ENCODE assay signal across 1 cellular context in the genomic region with DNA sequence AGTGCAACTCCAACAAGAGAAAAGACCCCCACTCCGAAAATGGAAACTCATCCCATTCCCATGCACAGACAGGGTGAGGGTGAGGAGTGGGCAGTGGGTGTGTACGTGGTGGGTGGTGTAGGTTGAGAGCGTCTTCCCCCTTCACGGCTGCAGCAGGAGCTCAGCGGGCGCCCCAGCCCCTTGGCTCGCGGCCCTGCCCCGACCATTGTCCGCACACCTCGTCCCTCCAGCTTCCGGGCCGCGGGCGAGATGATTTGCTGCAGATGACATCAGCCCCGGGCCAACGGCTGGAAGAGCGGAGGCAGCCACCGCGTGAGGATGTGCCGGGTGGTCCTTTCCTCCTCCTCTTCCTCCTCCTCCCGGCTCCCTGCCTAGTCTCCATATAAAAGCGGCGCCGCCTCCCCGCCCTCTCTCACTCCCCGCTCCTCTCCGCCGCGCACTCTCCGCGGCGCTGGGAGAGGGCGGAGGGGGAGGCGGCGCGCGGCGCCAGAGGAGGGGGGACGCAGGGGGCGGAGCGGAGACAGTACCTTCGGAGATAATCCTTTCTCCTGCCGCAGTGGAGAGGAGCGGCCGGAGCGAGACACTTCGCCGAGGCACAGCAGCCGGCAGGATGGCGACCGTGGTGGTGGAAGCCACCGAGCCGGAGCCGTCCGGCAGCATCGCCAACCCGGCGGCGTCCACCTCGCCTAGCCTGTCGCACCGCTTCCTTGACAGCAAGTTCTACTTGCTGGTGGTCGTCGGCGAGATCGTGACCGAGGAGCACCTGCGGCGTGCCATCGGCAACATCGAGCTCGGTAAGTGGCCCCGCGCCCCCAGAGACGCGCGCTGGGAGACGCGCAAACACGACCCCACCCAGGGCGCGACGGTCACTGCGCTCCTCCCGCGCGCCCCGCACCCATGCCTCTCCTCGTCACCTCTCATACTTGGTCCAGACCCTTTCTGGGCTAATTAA.
TF ChIP-seq lines count a peak whose summit lies in the region.

MAP1B (plus strand) TSS at position 554 of the 952 bp plus-strand sequence; CDS start at position 611, 57 bp downstream.

TF ChIP-seq in HepG2, 621 proteins besides CTCF, POLR2A, EP300 and RAD21 (continued from another document and continues in another):
- TF ChIP-seq ZNF512 (CRISPR knock-in tag; IDR thresholded peaks at IDR 0.05) (no peak), ZBTB8A (CRISPR knock-in tag; IDR thresholded peaks at IDR 0.05; ENCODE audit: borderline replicate concordance, low read depth) (no peak), MTA1 (CRISPR knock-in tag; IDR thresholded peaks at IDR 0.05; ENCODE audit: borderline replicate concordance) (no peak), YEATS4 (CRISPR knock-in tag; IDR thresholded peaks at IDR 0.05; ENCODE audit: borderline replicate concordance) (peak; percentile 16; the same call in 1 of the 2 replicates), NAIF1 (CRISPR knock-in tag; IDR thresholded peaks at IDR 0.05; ENCODE audit: borderline replicate concordance) (no peak), ZNF460 (CRISPR knock-in tag; IDR thresholded peaks at IDR 0.05; ENCODE audit: borderline replicate concordance) (no peak), TBP (CRISPR knock-in tag; IDR thresholded peaks at IDR 0.05) (no peak), NBN (conservative IDR thresholded peaks at IDR 0.05) (no peak), PTBP1 (IDR thresholded peaks at IDR 0.05; ENCODE audit: low read depth, low read length, poor library complexity, severe bottlenecking) (no peak), JUNB (CRISPR knock-in tag; IDR thresholded peaks at IDR 0.05; ENCODE audit: borderline replicate concordance) (no peak), AGO1 (IDR thresholded peaks at IDR 0.05; ENCODE audit: low read depth, low read length, poor library complexity, severe bottlenecking) (peak; percentile 50), SOX5 (CRISPR knock-in tag; IDR thresholded peaks at IDR 0.05; ENCODE audit: borderline replicate concordance) (no peak), NR3C1 (CRISPR knock-in tag; IDR thresholded peaks at IDR 0.05) (no peak), SAP130 (CRISPR knock-in tag; IDR thresholded peaks at IDR 0.05; ENCODE audit: low read depth) (peak; percentile 36), ETS1 (CRISPR knock-in tag; IDR thresholded peaks at IDR 0.05) (no peak), SCMH1 (CRISPR knock-in tag; IDR thresholded peaks at IDR 0.05; ENCODE audit: borderline replicate concordance) (no peak), DBP (CRISPR knock-in tag; IDR thresholded peaks at IDR 0.05; ENCODE audit: not compliant biosample characterization) (no peak), AKAP8 (CRISPR knock-in tag; IDR thresholded peaks at IDR 0.05) (peak; percentile 66; the same call in 1 of the 2 replicates), POLR2AphosphoS2 (IDR thresholded peaks at IDR 0.05; ENCODE audit: low read depth, low read length) (no peak), ZFP37 (CRISPR knock-in tag; IDR thresholded peaks at IDR 0.05; ENCODE audit: borderline replicate concordance) (no peak), HOXA9 (CRISPR knock-in tag; IDR thresholded peaks at IDR 0.05; ENCODE audit: borderline replicate concordance) (no peak), SNAPC4 (CRISPR knock-in tag; IDR thresholded peaks at IDR 0.05) (no peak), HNRNPL (IDR thresholded peaks at IDR 0.05; ENCODE audit: low read depth, low read length) (no peak), ELF1 (CRISPR knock-in tag; IDR thresholded peaks at IDR 0.05) (peak; percentile 67), SETDB1 (CRISPR knock-in tag; IDR thresholded peaks at IDR 0.05; ENCODE audit: borderline replicate concordance) (no peak), IRX3 (CRISPR knock-in tag; IDR thresholded peaks at IDR 0.05; ENCODE audit: borderline replicate concordance, low read depth) (no peak), ZNF530 (CRISPR knock-in tag; IDR thresholded peaks at IDR 0.05; ENCODE audit: low read depth) (no peak), GABPB1 (CRISPR knock-in tag; IDR thresholded peaks at IDR 0.05) (peak; percentile 86), ZNF296 (CRISPR knock-in tag; conservative IDR thresholded peaks at IDR 0.05) (no peak), MAFK (conservative IDR thresholded peaks at IDR 0.05 in 1 of 2, IDR thresholded peaks at IDR 0.05 in 1 of 2; ENCODE audit: low read length in 2 of 2) (no peak), ZNF800 (CRISPR knock-in tag; IDR thresholded peaks at IDR 0.05) (peak; percentile 99), SP4 (CRISPR knock-in tag; IDR thresholded peaks at IDR 0.05) (peak; percentile 45; the same call in 1 of the 2 replicates), RFXAP (CRISPR knock-in tag; IDR thresholded peaks at IDR 0.05; ENCODE audit: borderline replicate concordance) (no peak), ZNF598 (CRISPR knock-in tag; IDR thresholded peaks at IDR 0.05; ENCODE audit: borderline replicate concordance) (peak; percentile 38; the same call in 1 of the 2 replicates), SPEN (CRISPR knock-in tag; IDR thresholded peaks at IDR 0.05; ENCODE audit: low read depth) (peak; percentile 46), FOSL2 (CRISPR knock-in tag; IDR thresholded peaks at IDR 0.05) (no peak; the same call in 1 of the 2 replicates), HDAC2 (CRISPR knock-in tag; IDR thresholded peaks at IDR 0.05) (0 out of 2 replicates have a peak, but pooled peaks have one; percentile 12), FOXO1 (CRISPR knock-in tag; IDR thresholded peaks at IDR 0.05) (no peak), MAZ (IDR thresholded peaks at IDR 0.05; ENCODE audit: borderline replicate concordance, low read depth, low read length) (no peak), MAZ (CRISPR knock-in tag; IDR thresholded peaks at IDR 0.05; ENCODE audit: low read depth) (peak; percentile 62), SIX4 (CRISPR knock-in tag; IDR thresholded peaks at IDR 0.05) (no peak)
- TF ChIP-seq, protein P1, sequence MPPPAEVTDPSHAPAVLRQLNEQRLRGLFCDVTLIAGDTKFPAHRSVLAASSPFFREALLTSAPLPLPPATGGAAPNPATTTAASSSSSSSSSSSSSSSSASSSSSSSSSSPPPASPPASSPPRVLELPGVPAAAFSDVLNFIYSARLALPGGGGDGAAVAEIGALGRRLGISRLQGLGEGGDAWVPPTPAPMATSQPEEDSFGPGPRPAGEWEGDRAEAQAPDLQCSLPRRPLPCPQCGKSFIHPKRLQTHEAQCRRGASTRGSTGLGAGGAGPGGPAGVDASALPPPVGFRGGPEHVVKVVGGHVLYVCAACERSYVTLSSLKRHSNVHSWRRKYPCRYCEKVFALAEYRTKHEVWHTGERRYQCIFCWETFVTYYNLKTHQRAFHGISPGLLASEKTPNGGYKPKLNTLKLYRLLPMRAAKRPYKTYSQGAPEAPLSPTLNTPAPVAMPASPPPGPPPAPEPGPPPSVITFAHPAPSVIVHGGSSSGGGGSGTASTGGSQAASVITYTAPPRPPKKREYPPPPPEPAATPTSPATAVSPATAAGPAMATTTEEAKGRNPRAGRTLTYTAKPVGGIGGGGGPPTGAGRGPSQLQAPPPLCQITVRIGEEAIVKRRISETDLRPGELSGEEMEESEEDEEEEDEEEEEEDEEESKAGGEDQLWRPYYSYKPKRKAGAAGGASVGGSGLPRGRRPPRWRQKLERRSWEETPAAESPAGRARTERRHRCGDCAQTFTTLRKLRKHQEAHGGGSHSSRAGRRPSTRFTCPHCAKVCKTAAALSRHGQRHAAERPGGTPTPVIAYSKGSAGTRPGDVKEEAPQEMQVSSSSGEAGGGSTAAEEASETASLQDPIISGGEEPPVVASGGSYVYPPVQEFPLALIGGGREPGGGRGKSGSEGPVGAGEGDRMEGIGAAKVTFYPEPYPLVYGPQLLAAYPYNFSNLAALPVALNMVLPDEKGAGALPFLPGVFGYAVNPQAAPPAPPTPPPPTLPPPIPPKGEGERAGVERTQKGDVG (CRISPR knock-in tag; IDR thresholded peaks at IDR 0.05; ENCODE audit: borderline replicate concordance) = no peak
- TF ChIP-seq, protein P2, sequence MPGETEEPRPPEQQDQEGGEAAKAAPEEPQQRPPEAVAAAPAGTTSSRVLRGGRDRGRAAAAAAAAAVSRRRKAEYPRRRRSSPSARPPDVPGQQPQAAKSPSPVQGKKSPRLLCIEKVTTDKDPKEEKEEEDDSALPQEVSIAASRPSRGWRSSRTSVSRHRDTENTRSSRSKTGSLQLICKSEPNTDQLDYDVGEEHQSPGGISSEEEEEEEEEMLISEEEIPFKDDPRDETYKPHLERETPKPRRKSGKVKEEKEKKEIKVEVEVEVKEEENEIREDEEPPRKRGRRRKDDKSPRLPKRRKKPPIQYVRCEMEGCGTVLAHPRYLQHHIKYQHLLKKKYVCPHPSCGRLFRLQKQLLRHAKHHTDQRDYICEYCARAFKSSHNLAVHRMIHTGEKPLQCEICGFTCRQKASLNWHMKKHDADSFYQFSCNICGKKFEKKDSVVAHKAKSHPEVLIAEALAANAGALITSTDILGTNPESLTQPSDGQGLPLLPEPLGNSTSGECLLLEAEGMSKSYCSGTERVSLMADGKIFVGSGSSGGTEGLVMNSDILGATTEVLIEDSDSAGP (CRISPR knock-in tag; IDR thresholded peaks at IDR 0.05; ENCODE audit: borderline replicate concordance) = 0 out of 2 replicates have a peak, but pooled peaks have one; percentile 24
